1 cellular context compared by ENCODE assay signal in genomic region chr1:224356685-224357625, GRCh38.
A peak's percentile ranks its signal among the peaks of the same experiment; 100 is the strongest.
TF ChIP-seq lines count a peak whose summit lies in the region.

Gene CNIH4 (plus strand): TSS chr1:224356879. CDS start chr1:224356925, 46 bp downstream.

TF ChIP-seq in K562, 482 proteins besides CTCF, POLR2A, EP300 and RAD21 (continued from another document and continues in another):
- no peak for TF ChIP-seq CEBPZ (IDR thresholded peaks at IDR 0.05; ENCODE audit: borderline replicate concordance, low read depth, low read length)
- no peak for TF ChIP-seq ETS2 (tag; IDR thresholded peaks at IDR 0.05; ENCODE audit: borderline replicate concordance, poor library complexity, severe bottlenecking)
- peak in 1 of 2 experiments; percentile 56; a peak in 2 of 4 replicates for TF ChIP-seq NONO (IDR thresholded peaks at IDR 0.05; ENCODE audit: low read depth in 2 of 2, low read length in 1 of 2)
- no peak for TF ChIP-seq ID3 (CRISPR knock-in tag; IDR thresholded peaks at IDR 0.05)
- TF ChIP-seq ID3 (tag; IDR thresholded peaks at IDR 0.05), result 0 out of 2 replicates have a peak, but pooled peaks have one; percentile 48
- TF ChIP-seq ZNF445 (CRISPR knock-in tag; IDR thresholded peaks at IDR 0.05; ENCODE audit: low read depth), result no peak
- no peak for TF ChIP-seq SRSF3 (IDR thresholded peaks at IDR 0.05; ENCODE audit: insufficient read depth, low read length)
- peak; percentile 69 for TF ChIP-seq PKNOX1 (IDR thresholded peaks at IDR 0.05)
- TF ChIP-seq KLF6 (CRISPR knock-in tag; IDR thresholded peaks at IDR 0.05; ENCODE audit: borderline replicate concordance), result no peak; the same call in 1 of the 2 replicates
- no peak for TF ChIP-seq ZNF707 (CRISPR knock-in tag; conservative IDR thresholded peaks at IDR 0.05)
- no peak for TF ChIP-seq OTX1 (CRISPR knock-in tag; IDR thresholded peaks at IDR 0.05)
- TF ChIP-seq FOXJ3 (CRISPR knock-in tag; IDR thresholded peaks at IDR 0.05), result no peak
- TF ChIP-seq SETDB1 (IDR thresholded peaks at IDR 0.05; ENCODE audit: low read length), result no peak
- no peak for TF ChIP-seq SLC30A9 (CRISPR knock-in tag; IDR thresholded peaks at IDR 0.05)
- TF ChIP-seq ZNF511 (CRISPR knock-in tag; IDR thresholded peaks at IDR 0.05), result no peak
- peak; percentile 73 for TF ChIP-seq ATF3 (IDR thresholded peaks at IDR 0.05)
- no peak for TF ChIP-seq ATF3 (CRISPR knock-in tag; conservative IDR thresholded peaks at IDR 0.05)
- no peak for TF ChIP-seq ZNF184 (CRISPR knock-in tag; IDR thresholded peaks at IDR 0.05)
- TF ChIP-seq DPF2 (IDR thresholded peaks at IDR 0.05), result no peak
- TF ChIP-seq IRF1 (CRISPR knock-in tag; IDR thresholded peaks at IDR 0.05; ENCODE audit: borderline replicate concordance), result no peak
- peak; percentile 73; the same call in 1 of the 2 replicates for TF ChIP-seq ARID3A (IDR thresholded peaks at IDR 0.05; ENCODE audit: borderline replicate concordance, low read depth, low read length)
- TF ChIP-seq POLR2AphosphoS2 (IDR thresholded peaks at IDR 0.05; ENCODE audit: low read length), result no peak
- no peak for TF ChIP-seq HOMEZ (CRISPR knock-in tag; IDR thresholded peaks at IDR 0.05)
- TF ChIP-seq PRDM10 (IDR thresholded peaks at IDR 0.05; ENCODE audit: partially characterized antibody), result no peak
- no peak for TF ChIP-seq CEBPB (tag; IDR thresholded peaks at IDR 0.05)
- TF ChIP-seq ZHX1 (conservative IDR thresholded peaks at IDR 0.05; ENCODE audit: low read length), result no peak; the same call in 1 of the 2 replicates
- no peak for TF ChIP-seq POLR3A (IDR thresholded peaks at IDR 0.05; ENCODE audit: borderline replicate concordance, extremely low read depth, insufficient read depth, insufficient read length)
- peak; percentile 64 for TF ChIP-seq SIN3B (IDR thresholded peaks at IDR 0.05; ENCODE audit: low read depth)
- no peak for TF ChIP-seq ZC3H8 (IDR thresholded peaks at IDR 0.05)
- no peak for TF ChIP-seq HES1 (IDR thresholded peaks at IDR 0.05; ENCODE audit: low read depth)
- TF ChIP-seq STAT6 (CRISPR knock-in tag; IDR thresholded peaks at IDR 0.05), result no peak
- no peak for TF ChIP-seq ASH1L (IDR thresholded peaks at IDR 0.05; ENCODE audit: borderline replicate concordance, low read depth, partially characterized antibody)
